ENCODE assay signal across 9 cellular contexts in the genomic region with DNA sequence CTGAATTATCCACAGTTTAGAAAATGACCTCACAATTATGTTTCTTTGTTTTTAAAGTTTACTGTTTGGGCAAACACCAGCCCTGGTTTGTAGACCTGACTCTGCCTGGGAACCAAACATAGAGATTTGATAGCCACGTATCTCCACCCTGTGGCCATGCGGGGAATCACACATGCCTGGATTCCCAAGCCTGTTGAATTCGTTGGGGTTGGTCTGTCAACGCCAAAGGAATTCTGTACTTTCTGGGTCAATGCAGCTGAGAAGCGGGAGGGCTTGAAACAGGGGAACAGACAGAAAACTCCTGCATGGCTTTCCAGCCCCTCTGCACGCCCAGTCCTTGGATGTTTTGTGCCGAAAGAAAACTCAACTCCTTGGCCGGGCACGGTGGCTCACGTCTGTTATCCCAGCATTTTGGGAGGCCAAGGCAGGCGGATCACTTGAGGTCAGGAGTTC. TPM values are rescaled to one million over a fixed set of nuclear protein-coding genes. Genes with fewer than 3 reads are reported as not detected.
DNase-seq lines count a peak whose midpoint lies in the region; ATAC-seq and TF ChIP-seq lines count a peak whose summit lies in the region.
"Had no signal": no experiment of that assay in that cellular context is flagged by ENCODE, and none has a peak within 500 bp of the region (broad histone marks: within the 10 kb centered on the region; RNA-seq: fewer than 3 reads in every experiment).

No MANE protein-coding gene starts in this region.

- CTCF ChIA-PET in activated CD4-positive, alpha-beta T cell treated with anti-CD3 and anti-CD28 coated beads for 36 hours (lab: Charles Lee) = interaction anchor here (0.8 to 2.9 kb wide), 5 partner anchors 17 to 126 kb away, joined by 3 to 14 read pairs (median 4); no protein-coding TSS in a partner anchor

- no peak overlapping the region for H3K4me3 Mint-ChIP-seq in activated CD4-positive, alpha-beta T cell treated with anti-CD3 and anti-CD28 coated beads for 36 hours
- H3K4me3 Mint-ChIP-seq: stimulated activated naive CD8-positive, alpha-beta T cell treated with anti-CD3 and anti-CD28 coated beads, Interleukin-15, Interleukin-2, amounts not matched to agents 100 ng/mL and 50 ng/mL, for 24 hours had no signal

- DNase-seq in AG10803 (ENCODE audit: low read depth) (peak; percentile 56), GM20000 (ENCODE audit: low spot score) (peak; percentile 68), NCI-H2227 treated with DMSO at 0.1 percent for 48 hours (lab: John Stamatoyannopoulos, UW) (peak; percentile 51), colonic mucosa (peak; percentile 78), left kidney (ENCODE audit: low read depth, low spot score) (peak; percentile 90)
- peak; percentile 80 for DNase-seq in activated CD4-positive, alpha-beta T cell treated with anti-CD3 and anti-CD28 coated beads for 36 hours
- peak; percentile 68 for DNase-seq in stimulated activated CD4-positive, alpha-beta T cell treated with anti-CD3 and anti-CD28 coated beads, Interleukin-4, amount 100 ng/mL, for 1 hour

- no peaks in the 10 kb centered on the region for H3K4me1 ChIP-seq in colonic mucosa

- H3K27ac Mint-ChIP-seq in activated CD4-positive, alpha-beta T cell treated with anti-CD3 and anti-CD28 coated beads for 36 hours = no peak overlapping the region

- intact Hi-C loops in activated CD4-positive, alpha-beta T cell treated with anti-CD3 and anti-CD28 coated beads for 36 hours (cut with DNase I, micrococcal nuclease) = loop anchor here (1.0 to 2.0 kb wide), 6 partner anchors 37 to 125 kb away; no protein-coding TSS in a partner anchor
- intact Hi-C loops in colonic mucosa (cut with DNase I) = loop anchor here (2.0 kb wide), 1 partner anchor 125 kb away; no protein-coding TSS in a partner anchor

- POLR2A ChIA-PET in activated CD4-positive, alpha-beta T cell treated with anti-CD3 and anti-CD28 coated beads for 36 hours (lab: Charles Lee) = no interaction called here

- H3K9ac ChIP-seq in colonic mucosa (ENCODE audit: low read depth in 2 of 2, low read length in 2 of 2) = no peak overlapping the region

- H3K4me3 ChIP-seq in AG10803 (ENCODE audit: low read length) (no peak overlapping the region), colonic mucosa (no peak overlapping the region)

- no peaks in the 10 kb centered on the region for H3K27me3 Mint-ChIP-seq in activated CD4-positive, alpha-beta T cell treated with anti-CD3 and anti-CD28 coated beads for 36 hours
- H3K27me3 Mint-ChIP-seq: stimulated activated naive CD8-positive, alpha-beta T cell treated with anti-CD3 and anti-CD28 coated beads, Interleukin-15, Interleukin-2, amounts not matched to agents 100 ng/mL and 50 ng/mL, for 24 hours had no signal

- TF ChIP-seq CTCF in AG10803 (conservative IDR thresholded peaks at IDR 0.05; ENCODE audit: low read length) = peak; percentile 93
- peak; percentile 93 for TF ChIP-seq CTCF in GM20000 (IDR thresholded peaks at IDR 0.05; ENCODE audit: extremely low read depth, missing control alignments)
- peak; percentile 94 for TF ChIP-seq CTCF in colonic mucosa (IDR thresholded peaks at IDR 0.05)

- ATAC-seq in activated CD4-positive, alpha-beta T cell treated with anti-CD3 and anti-CD28 coated beads for 36 hours = peak; percentile 78
- ATAC-seq in GM18867 (IDR thresholded peaks at IDR 0.05; ENCODE audit: unreplicated experiment) = no peak

- no peaks in the 10 kb centered on the region for H3K36me3 ChIP-seq in colonic mucosa

- H3K9me3 Mint-ChIP-seq in activated CD4-positive, alpha-beta T cell treated with anti-CD3 and anti-CD28 coated beads for 36 hours (ENCODE audit: low read depth) = no peaks in the 10 kb centered on the region
- H3K9me3 Mint-ChIP-seq: stimulated activated naive CD8-positive, alpha-beta T cell treated with anti-CD3 and anti-CD28 coated beads, Interleukin-15, Interleukin-2, amounts not matched to agents 100 ng/mL and 50 ng/mL, for 24 hours had no signal

- no peaks in the 10 kb centered on the region for H3K27me3 ChIP-seq in colonic mucosa

- no peaks in the 10 kb centered on the region for H3K36me3 Mint-ChIP-seq in activated CD4-positive, alpha-beta T cell treated with anti-CD3 and anti-CD28 coated beads for 36 hours (ENCODE audit: low read depth)

- H3K4me1 Mint-ChIP-seq in activated CD4-positive, alpha-beta T cell treated with anti-CD3 and anti-CD28 coated beads for 36 hours = no peaks in the 10 kb centered on the region

- no peak overlapping the region for H3K27ac ChIP-seq in colonic mucosa

- H3K9me3 ChIP-seq in colonic mucosa = no peaks in the 10 kb centered on the region

RNA-seq across cellular contexts. Expression of a gene that starts 27.0 kb away (rescaled TPM):
- 1 to 10 TPM; 4.9 to 5.8 TPM for total RNA-seq in activated CD4-positive, alpha-beta T cell treated with anti-CD3 and anti-CD28 coated beads for 36 hours
- 1 to 10 TPM; 3.1 to 5.6 TPM for total RNA-seq in colonic mucosa

RNA-seq across cellular contexts. Expression of a gene that starts 37.9 kb away (rescaled TPM):
- not detected for total RNA-seq in activated CD4-positive, alpha-beta T cell treated with anti-CD3 and anti-CD28 coated beads for 36 hours
- under 1 TPM in 1 of 2 donors, not detected in 1; 0.69 TPM for total RNA-seq in colonic mucosa

RNA-seq across cellular contexts. Expression of a gene that starts 52.5 kb away (rescaled TPM):
- total RNA-seq in activated CD4-positive, alpha-beta T cell treated with anti-CD3 and anti-CD28 coated beads for 36 hours = not detected
- total RNA-seq in colonic mucosa = 1 to 10 TPM in 1 of 2 donors, under 1 TPM in 1; 0.35 to 1.1 TPM
